22 cellular contexts compared by ENCODE assay signal in the genomic region with DNA sequence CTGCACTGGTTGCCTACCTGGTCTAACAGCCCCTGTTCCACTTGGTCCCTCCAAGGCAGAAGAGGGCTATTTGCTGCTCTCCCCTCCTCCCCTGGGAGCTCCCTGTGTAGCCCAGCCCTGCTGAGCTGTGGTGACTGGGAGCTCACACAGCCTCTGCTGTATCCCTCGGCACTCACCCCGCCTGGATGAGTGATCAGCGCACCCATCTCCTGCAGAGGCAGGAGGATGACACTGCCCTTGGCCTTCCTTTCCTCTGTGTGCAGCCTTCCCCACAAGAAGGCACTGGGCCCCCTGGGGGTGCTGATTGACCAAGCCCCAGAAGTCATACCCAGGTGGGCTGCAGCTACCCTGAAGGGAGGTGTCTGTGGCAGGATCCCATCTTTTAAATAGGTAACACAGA.
"Had no signal": no experiment of that assay in that cellular context is flagged by ENCODE, and none has a peak within 500 bp of the region (broad histone marks: within the 10 kb centered on the region; RNA-seq: fewer than 3 reads in every experiment).

No MANE protein-coding gene starts in this region.

- H3K27me3 Mint-ChIP-seq: activated B cell treated with CpG ODN at 0.5 μM for 24 hours; activated CD4-positive, alpha-beta memory T cell treated with anti-CD3 and anti-CD28 coated beads, Interleukin-2, amount 10 ng/mL, durations not matched to agents 7 days and 5 days; activated CD8-positive, alpha-beta memory T cell treated with anti-CD3 and anti-CD28 coated beads, Interleukin-2, amount 10 ng/mL, durations not matched to agents 7 days and 5 days; activated naive CD8-positive, alpha-beta T cell; natural killer cell treated with Interleukin-12 subunit alpha and Interleukin-12 subunit beta and Interleukin-15 and Interleukin-18, amount 100 ng/mL, for 72 hours had no signal

- H3K36me3 Mint-ChIP-seq: activated CD8-positive, alpha-beta memory T cell treated with anti-CD3 and anti-CD28 coated beads, Interleukin-2, amount 10 ng/mL, durations not matched to agents 7 days and 5 days; activated naive CD8-positive, alpha-beta T cell; mesothelial cell of epicardium; natural killer cell treated with Interleukin-12 subunit alpha and Interleukin-12 subunit beta and Interleukin-15 and Interleukin-18, amount 100 ng/mL, for 72 hours had no signal

- H3K4me1 Mint-ChIP-seq: activated B cell treated with CpG ODN at 0.5 μM for 24 hours; activated CD4-positive, alpha-beta memory T cell treated with anti-CD3 and anti-CD28 coated beads, Interleukin-2, amount 10 ng/mL, durations not matched to agents 7 days and 5 days; activated CD8-positive, alpha-beta memory T cell treated with anti-CD3 and anti-CD28 coated beads, Interleukin-2, amount 10 ng/mL, durations not matched to agents 7 days and 5 days had no signal

- ATAC-seq: activated CD8-positive, alpha-beta memory T cell treated with anti-CD3 and anti-CD28 coated beads, Interleukin-2, amount 10 ng/mL, durations not matched to agents 7 days and 5 days; effector memory CD8-positive, alpha-beta T cell; foreskin keratinocyte; natural killer cell treated with Interleukin-12 subunit alpha and Interleukin-12 subunit beta and Interleukin-15 and Interleukin-18, amount 100 ng/mL, for 72 hours; stimulated activated naive CD8-positive, alpha-beta T cell treated with anti-CD3 and anti-CD28 coated beads, Interleukin-15, Interleukin-2, amounts not matched to agents 100 U/mL and 50 U/mL, for 24 hours had no signal

- H3K36me3 ChIP-seq: cardiac muscle cell, esophagus squamous epithelium, uterus had no signal

- H3K27me3 ChIP-seq: cardiac muscle cell, foreskin keratinocyte, tibial nerve, uterus had no signal

- H3K9me3 ChIP-seq: esophagus squamous epithelium, tibial nerve, uterus had no signal

- DNase-seq: activated B cell treated with CpG ODN at 0.5 μM for 24 hours; activated CD4-positive, alpha-beta memory T cell treated with anti-CD3 and anti-CD28 coated beads, Interleukin-2, amount 10 ng/mL, durations not matched to agents 7 days and 5 days; activated CD4-positive, alpha-beta T cell treated with anti-CD3 and anti-CD28 coated beads for 4 hours; activated CD8-positive, alpha-beta memory T cell treated with anti-CD3 and anti-CD28 coated beads, Interleukin-2, amount 10 ng/mL, durations not matched to agents 7 days and 5 days; amniotic stem cell; effector memory CD8-positive, alpha-beta T cell; esophagus squamous epithelium; foreskin keratinocyte; hippocampal formation; islet precursor cell; nucleus accumbens; stimulated activated CD4-positive, alpha-beta T cell treated with anti-CD3 and anti-CD28 coated beads, Interleukin-2, amount 100 ng/mL, for 24 hours; stimulated activated naive CD8-positive, alpha-beta T cell treated with anti-CD3 and anti-CD28 coated beads, Interleukin-15, Interleukin-2, amounts not matched to agents 100 U/mL and 50 U/mL, for 24 hours; substantia nigra; T-helper 9 cell; uterus had no signal

- H3K27ac Mint-ChIP-seq: activated B cell treated with CpG ODN at 0.5 μM for 24 hours; activated CD4-positive, alpha-beta memory T cell treated with anti-CD3 and anti-CD28 coated beads, Interleukin-2, amount 10 ng/mL, durations not matched to agents 7 days and 5 days; activated CD8-positive, alpha-beta memory T cell treated with anti-CD3 and anti-CD28 coated beads, Interleukin-2, amount 10 ng/mL, durations not matched to agents 7 days and 5 days; activated naive CD8-positive, alpha-beta T cell; effector memory CD8-positive, alpha-beta T cell; mesothelial cell of epicardium; natural killer cell treated with Interleukin-12 subunit alpha and Interleukin-12 subunit beta and Interleukin-15 and Interleukin-18, amount 100 ng/mL, for 72 hours had no signal

- H3K9me3 Mint-ChIP-seq: activated B cell treated with CpG ODN at 0.5 μM for 24 hours; activated CD4-positive, alpha-beta memory T cell treated with anti-CD3 and anti-CD28 coated beads, Interleukin-2, amount 10 ng/mL, durations not matched to agents 7 days and 5 days; effector memory CD8-positive, alpha-beta T cell; natural killer cell treated with Interleukin-12 subunit alpha and Interleukin-12 subunit beta and Interleukin-15 and Interleukin-18, amount 100 ng/mL, for 72 hours had no signal

- H3K4me3 Mint-ChIP-seq: activated B cell treated with CpG ODN at 0.5 μM for 24 hours; activated CD4-positive, alpha-beta memory T cell treated with anti-CD3 and anti-CD28 coated beads, Interleukin-2, amount 10 ng/mL, durations not matched to agents 7 days and 5 days; activated CD8-positive, alpha-beta memory T cell treated with anti-CD3 and anti-CD28 coated beads, Interleukin-2, amount 10 ng/mL, durations not matched to agents 7 days and 5 days; activated naive CD8-positive, alpha-beta T cell; effector memory CD8-positive, alpha-beta T cell; mesothelial cell of epicardium; natural killer cell treated with Interleukin-12 subunit alpha and Interleukin-12 subunit beta and Interleukin-15 and Interleukin-18, amount 100 ng/mL, for 72 hours had no signal

- H3K4me1 ChIP-seq: esophagus squamous epithelium, foreskin keratinocyte, uterus had no signal

- H3K27ac ChIP-seq: cardiac muscle cell, esophagus squamous epithelium, foreskin keratinocyte, tibial nerve, uterus had no signal

- H3K4me3 ChIP-seq: cardiac muscle cell, esophagus squamous epithelium, lung, tibial nerve, uterus had no signal
